ENCODE assay signal across 17 cellular contexts in genomic region chr9:33919276-33919897, GRCh38.
A peak's percentile ranks its signal among the peaks of the same experiment; 100 is the strongest.
DNase-seq lines count a peak whose midpoint lies in the region; FAIRE-seq and TF ChIP-seq lines count a peak whose summit lies in the region.
"Had no signal": no experiment of that assay in that cellular context is flagged by ENCODE, and none has a peak within 500 bp of the region (broad histone marks: within the 10 kb centered on the region; RNA-seq: fewer than 3 reads in every experiment).

No MANE protein-coding gene starts in this region.

- CTCF ChIA-PET in RWPE1 (lab: Yijun Ruan, JAX) = no interaction called here

- WGBS in thyroid gland, 2 donors = 51 to 61% methylated on average over 6 of the region's 6 CpGs

- peaks cover 72% of the 10 kb centered on the region for H3K36me3 Mint-ChIP-seq in endothelial cell (ENCODE audit: low read depth, unreplicated experiment)

- H3K9me3 Mint-ChIP-seq in endothelial cell (ENCODE audit: unreplicated experiment) = no peaks in the 10 kb centered on the region

- H3K27me3 Mint-ChIP-seq in endothelial cell (ENCODE audit: unreplicated experiment) = peaks cover 29% of the 10 kb centered on the region

- intact Hi-C loops in cardiac septum (cut with DNase I) (no loop called here), thyroid gland (cut with DNase I) (no loop called here)

- H3K4me1 ChIP-seq in cardiac muscle cell (ENCODE audit: low read depth) = no peaks in the 10 kb centered on the region
- no peaks in the 10 kb centered on the region for H3K4me1 ChIP-seq in thyroid gland
- H3K4me1 ChIP-seq: suprapubic skin had no signal

- TF ChIP-seq POLR2A in thyroid gland (IDR thresholded peaks at IDR 0.05) = no peak

- H3K27ac ChIP-seq in cardiac muscle cell (peak overlapping the region; percentile 44), RWPE1 (peak overlapping the region; percentile 39), thyroid gland (no peak overlapping the region)
- H3K27ac ChIP-seq: pancreas, suprapubic skin had no signal

- FAIRE-seq in urothelium cell line (lab: Jason Lieb, UNC) = no peak
- FAIRE-seq: pancreas had no signal

- peaks cover 53% of the 10 kb centered on the region for H3K36me3 ChIP-seq in cardiac muscle cell
- peaks cover 29 to 37% of the 10 kb centered on the region in 2 donors for H3K36me3 ChIP-seq in thyroid gland

- H3K27ac Mint-ChIP-seq in endothelial cell (ENCODE audit: unreplicated experiment) = peak overlapping the region; percentile 61

- POLR2A ChIA-PET in RWPE1 (lab: Yijun Ruan, JAX; ENCODE audit: low non-redundant PET) = no interaction called here

- no peak overlapping the region for H3K4me3 ChIP-seq in cardiac muscle cell
- H3K4me3 ChIP-seq in thyroid gland (replicated peaks in 1 of 3) = no peak overlapping the region
- H3K4me3 ChIP-seq: lung, pancreas, suprapubic skin had no signal

- H3K4me3 Mint-ChIP-seq in endothelial cell (ENCODE audit: unreplicated experiment) = peak overlapping the region; percentile 70

- H3K4me1 Mint-ChIP-seq in endothelial cell (ENCODE audit: unreplicated experiment) = peaks cover 5% of the 10 kb centered on the region

- H3K9me3 ChIP-seq in cardiac muscle cell (ENCODE audit: low read depth) (no peaks in the 10 kb centered on the region), thyroid gland (no peaks in the 10 kb centered on the region)
- H3K9me3 ChIP-seq: pancreas, suprapubic skin had no signal

- peak in 1 of 2 donors; percentile 10 for DNase-seq in cardiac muscle cell (ENCODE audit: low read depth in 1 of 2, low spot score in 1 of 2)
- DNase-seq in cardiac septum (ENCODE audit: low spot score) = no peak
- no peak for DNase-seq in RWPE1 (ENCODE audit: low spot score)
- no peak for DNase-seq in endothelial cell (ENCODE audit: low spot score)
- peak; percentile 68 for DNase-seq in thyroid gland
- DNase-seq in DMS79 treated with DMSO at 0.1 percent for 48 hours (lab: John Stamatoyannopoulos, UW) = no peak
- no peak for DNase-seq in NCI-H526 treated with DMSO at 0.1 percent for 48 hours (lab: John Stamatoyannopoulos, UW)
- no peak for DNase-seq in urothelium cell line (ENCODE audit: low spot score)
- DNase-seq: activated T-cell treated with anti-CD3 and anti-CD28 coated beads, Interleukin-2, amount 50 U/mL, for 1 hour; DMS79; effector CD4-positive, alpha-beta T cell; H7; IMR-90; pancreas; stimulated activated CD4-positive, alpha-beta T cell treated with anti-CD3 and anti-CD28 coated beads, Interleukin-12 subunit alpha, Interleukin-12 subunit beta, amount 100 ng/mL, for 4 hours had no signal

- H3K27me3 ChIP-seq in cardiac muscle cell (no peaks in the 10 kb centered on the region), thyroid gland (no peaks in the 10 kb centered on the region)
- H3K27me3 ChIP-seq: pancreas, suprapubic skin had no signal

- TF ChIP-seq CTCF in cardiac muscle cell (IDR thresholded peaks at IDR 0.05; ENCODE audit: low read depth, low read length) (no peak), RWPE1 (conservative IDR thresholded peaks at IDR 0.05; ENCODE audit: low read depth) (no peak), endothelial cell (IDR thresholded peaks at IDR 0.05; ENCODE audit: unreplicated experiment) (no peak), thyroid gland (IDR thresholded peaks at IDR 0.05) (no peak)

Comparison
In these comparisons a context has a peak if more than half of its experiments do, and no peak if none do; other contexts are left out.
1. DNase-seq: peak in thyroid gland (2 of 2); none in cardiac septum (single experiment), RWPE1 (single experiment), endothelial cell (single experiment), DMS79 treated with DMSO at 0.1 percent for 48 hours (single experiment), NCI-H526 treated with DMSO at 0.1 percent for 48 hours (single experiment) and urothelium cell line (single experiment).
2. H3K27ac ChIP-seq: peak in cardiac muscle cell (single experiment) and RWPE1 (single experiment); none in thyroid gland (0 of 3).